Comparison of ENCODE assay signal across 19 cellular contexts in genomic region chr3:140463401-140463800, GRCh38.
DNase-seq lines count a peak whose midpoint lies in the region; ATAC-seq, FAIRE-seq and TF ChIP-seq lines count a peak whose summit lies in the region.
"Had no signal": no experiment of that assay in that cellular context is flagged by ENCODE, and none has a peak within 500 bp of the region (broad histone marks: within the 10 kb centered on the region; RNA-seq: fewer than 3 reads in every experiment).

No MANE protein-coding gene starts in this region.

- H3K4ac ChIP-seq in H1 (replicated peaks; ENCODE audit: insufficient read length, low read depth, low read length): no peak overlapping the region

- H3K36me3 ChIP-seq in H1 (ENCODE audit: control insufficient read depth in 2 of 4, insufficient read depth in 4 of 4, low read length in 3 of 4): no peaks in the 10 kb centered on the region
- no peaks in the 10 kb centered on the region for H3K36me3 ChIP-seq in right atrium auricular region
- H3K36me3 ChIP-seq: HAP-1 had no signal

- no peaks in the 10 kb centered on the region for H3K79me2 ChIP-seq in H1 (ENCODE audit: control insufficient read depth in 1 of 2, insufficient read depth in 2 of 2, low read length in 2 of 2)

- H3K79me1 ChIP-seq in H1 (ENCODE audit: low read depth, low read length): no peaks in the 10 kb centered on the region

- no peak overlapping the region for H3K18ac ChIP-seq in H1 (ENCODE audit: extremely low read depth, low read length)

- H3K27me3 ChIP-seq in H1 (replicated peaks in 1 of 4; ENCODE audit: control insufficient read depth in 3 of 4, extremely low read depth in 1 of 4, insufficient read depth in 3 of 4, low read length in 3 of 4) (no peaks in the 10 kb centered on the region), right atrium auricular region (no peaks in the 10 kb centered on the region)

- no peaks in the 10 kb centered on the region; a peak in 1 of 7 replicates for H3K4me1 ChIP-seq in H1 (replicated peaks in 1 of 4; ENCODE audit: control insufficient read depth in 3 of 4, insufficient read depth in 4 of 4, low read length in 3 of 4)
- peaks cover 0 to 8% of the 10 kb centered on the region in 2 donors for H3K4me1 ChIP-seq in right atrium auricular region
- H3K4me1 ChIP-seq: HAP-1 had no signal

- 93% methylated on average over 2 of the region's 2 CpGs; no CpG with 5 or more reads in 1 of the 2 experiments for WGBS in H1 (ENCODE audit: extremely low coverage in 1 of 2, insufficient coverage in 1 of 2, insufficient read length in 1 of 2, insufficient replicate concordance in 2 of 2, low coverage in 1 of 2, low lambda C conversion rate in 2 of 2, missing lambda C conversion rate in 1 of 2), 2 experiments

- no peak for TF ChIP-seq RAD21 in H1 (IDR thresholded peaks at IDR 0.05 in 1 of 2, conservative IDR thresholded peaks at IDR 0.05 in 1 of 2; ENCODE audit: low read depth in 2 of 2, low read length in 2 of 2)

- DNase-seq in Right ventricle myocardium inferior (ENCODE audit: missing footprints): no peak
- DNase-seq in cardiac septum (ENCODE audit: low spot score): no peak
- DNase-seq in H1 (ENCODE audit: low read depth in 1 of 2, low spot score in 2 of 2): no peak
- DNase-seq in right atrium auricular region (ENCODE audit: low spot score): no peak
- DNase-seq in natural killer cell treated with Interleukin-12 subunit alpha and Interleukin-12 subunit beta and Interleukin-15 and Interleukin-18, amount 100 ng/mL, for 72 hours (ENCODE audit: low spot score): no peak
- DNase-seq in SKM-1 (lab: John Stamatoyannopoulos, UW; ENCODE audit: unreplicated experiment): no peak
- DNase-seq: AML-193; Caco-2; CD4-positive, alpha-beta T cell had no signal

- H4K91ac ChIP-seq in H1 (replicated peaks; ENCODE audit: insufficient read length, low read length): no peak overlapping the region

- 0 out of 2 replicates have a peak overlapping the region, but pooled peaks have one; percentile 16 for H4K8ac ChIP-seq in H1 (ENCODE audit: extremely low read depth, insufficient read depth, low read length)

- no peak overlapping the region for H3K4me3 ChIP-seq in H1 (ENCODE audit: extremely low read depth in 1 of 4, insufficient read depth in 2 of 4, low read depth in 3 of 4, low read length in 4 of 4)
- no peak overlapping the region for H3K4me3 ChIP-seq in right atrium auricular region
- H3K4me3 ChIP-seq: A549, HAP-1 had no signal

- no peak for TF ChIP-seq POLR2A in H1 (IDR thresholded peaks at IDR 0.05; ENCODE audit: control extremely low read depth in 1 of 2, low read depth in 2 of 2, low read length in 2 of 2)

- H3K4me1 Mint-ChIP-seq in natural killer cell treated with Interleukin-12 subunit alpha and Interleukin-12 subunit beta and Interleukin-15 and Interleukin-18, amount 100 ng/mL, for 72 hours (ENCODE audit: low read depth in 2 of 2): peaks cover 12 to 14% of the 10 kb centered on the region in 2 donors

- H4K5ac ChIP-seq in H1 (ENCODE audit: insufficient read length, low read depth, low read length): no peak overlapping the region

- no peak overlapping the region for H3K14ac ChIP-seq in H1 (ENCODE audit: insufficient read length)

- H2BK5ac ChIP-seq in H1 (ENCODE audit: low read depth, low read length): no peak overlapping the region

- no peaks in the 10 kb centered on the region for H3K36me3 Mint-ChIP-seq in natural killer cell treated with Interleukin-12 subunit alpha and Interleukin-12 subunit beta and Interleukin-15 and Interleukin-18, amount 100 ng/mL, for 72 hours

- no peak overlapping the region for H3K23ac ChIP-seq in H1 (ENCODE audit: insufficient read length)

- POLR2A ChIA-PET in H1 (lab: Charles Lee; ENCODE audit: partially characterized antibody): no interaction called here

- H3K56ac ChIP-seq in H1 (replicated peaks; ENCODE audit: insufficient read length, low read depth, low read length): no peak overlapping the region

- no peak overlapping the region for H2AFZ ChIP-seq in H1 (ENCODE audit: low read length)

- H3K9me3 Mint-ChIP-seq in natural killer cell treated with Interleukin-12 subunit alpha and Interleukin-12 subunit beta and Interleukin-15 and Interleukin-18, amount 100 ng/mL, for 72 hours: no peaks in the 10 kb centered on the region
- H3K9me3 Mint-ChIP-seq: CD4-positive, alpha-beta T cell had no signal

- no peak overlapping the region for H3K9ac ChIP-seq in H1 (replicated peaks in 1 of 4; ENCODE audit: extremely low read depth in 1 of 4, low read depth in 3 of 4, low read length in 3 of 4)

- peak overlapping the region; percentile 37 to 54 for H3K27ac Mint-ChIP-seq in natural killer cell treated with Interleukin-12 subunit alpha and Interleukin-12 subunit beta and Interleukin-15 and Interleukin-18, amount 100 ng/mL, for 72 hours
- H3K27ac Mint-ChIP-seq: CD4-positive, alpha-beta T cell had no signal

- H2BK15ac ChIP-seq in H1 (ENCODE audit: low read length): no peak overlapping the region

- no peak overlapping the region for H2BK12ac ChIP-seq in H1 (ENCODE audit: low read depth, low read length)

- H2BK20ac ChIP-seq in H1 (ENCODE audit: low read length): no peak overlapping the region

- H2BK120ac ChIP-seq in H1 (replicated peaks; ENCODE audit: low read depth, low read length): no peak overlapping the region

- H3K9me3 ChIP-seq in H1 (ENCODE audit: insufficient read depth in 2 of 2, low read depth in 1 of 2, low read length in 1 of 2) (no peaks in the 10 kb centered on the region), right atrium auricular region (no peaks in the 10 kb centered on the region)
- H3K9me3 ChIP-seq: A549, Caco-2, HAP-1 had no signal

- no peak overlapping the region for H3K4me2 ChIP-seq in H1 (ENCODE audit: insufficient read depth in 1 of 2, low read depth in 2 of 2, low read length in 2 of 2)
- H3K4me2 ChIP-seq: A549 had no signal

- TF ChIP-seq EP300 in H1 (IDR thresholded peaks at IDR 0.05; ENCODE audit: borderline replicate concordance in 1 of 2, low read depth in 2 of 2, low read length in 2 of 2): no peak

- H2AK5ac ChIP-seq in H1 (ENCODE audit: low read depth, low read length): no peak overlapping the region

- no peak overlapping the region for H3K4me3 Mint-ChIP-seq in natural killer cell treated with Interleukin-12 subunit alpha and Interleukin-12 subunit beta and Interleukin-15 and Interleukin-18, amount 100 ng/mL, for 72 hours
- H3K4me3 Mint-ChIP-seq: CD4-positive, alpha-beta T cell had no signal

- H3K23me2 ChIP-seq in H1 (ENCODE audit: low read depth, low read length): no peaks in the 10 kb centered on the region

- intact Hi-C loops in Right ventricle myocardium inferior (cut with DNase I): no loop called here
- intact Hi-C loops in cardiac septum (cut with DNase I): no loop called here

- CTCF ChIA-PET in H1 (lab: Charles Lee; ENCODE audit: partially characterized antibody): no interaction called here

- peaks cover 3 to 5% of the 10 kb centered on the region in 2 donors for H3K27me3 Mint-ChIP-seq in natural killer cell treated with Interleukin-12 subunit alpha and Interleukin-12 subunit beta and Interleukin-15 and Interleukin-18, amount 100 ng/mL, for 72 hours

- TF ChIP-seq CTCF in H1 (IDR thresholded peaks at IDR 0.05; ENCODE audit: control extremely low read depth in 1 of 3, insufficient read depth in 1 of 3, low read depth in 1 of 3, low read length in 3 of 3) (no peak), right atrium auricular region (IDR thresholded peaks at IDR 0.05) (no peak)

- no peaks in the 10 kb centered on the region for H4K20me1 ChIP-seq in H1 (replicated peaks in 1 of 2; ENCODE audit: control insufficient read depth in 1 of 2, insufficient read depth in 2 of 2, low read length in 2 of 2)

- no peak for FAIRE-seq in H1 (lab: Jason Lieb, UNC)
- FAIRE-seq: A549, D721Med, G401.6, GM12891, HepG2 had no signal

- ATAC-seq in Right ventricle myocardium inferior (peak; percentile 61), GM18517 (IDR thresholded peaks at IDR 0.05; ENCODE audit: unreplicated experiment) (no peak), GM19463 (IDR thresholded peaks at IDR 0.05; ENCODE audit: unreplicated experiment) (no peak)
- ATAC-seq in natural killer cell treated with Interleukin-12 subunit alpha and Interleukin-12 subunit beta and Interleukin-15 and Interleukin-18, amount 100 ng/mL, for 72 hours: peak in 1 of 2 donors; percentile 12
- ATAC-seq: A549, HepG2 had no signal

- no peak overlapping the region for H3K27ac ChIP-seq in H1 (ENCODE audit: low read depth, low read length)
- H3K27ac ChIP-seq in right atrium auricular region: peak overlapping the region; percentile 18 to 31
- H3K27ac ChIP-seq: 22Rv1, A549, C4-2B had no signal

TF ChIP-seq in H1, 55 proteins besides CTCF, POLR2A, EP300 and RAD21:
- TF ChIP-seq ATF3 (IDR thresholded peaks at IDR 0.05; ENCODE audit: insufficient read depth, low read depth, low read length): no peak
- TF ChIP-seq RFX5 (IDR thresholded peaks at IDR 0.05; ENCODE audit: borderline replicate concordance, low read depth, low read length): no peak
- TF ChIP-seq SP2 (IDR thresholded peaks at IDR 0.05; ENCODE audit: low read length): no peak
- TF ChIP-seq ZNF274 (IDR thresholded peaks at IDR 0.05; ENCODE audit: borderline replicate concordance, extremely low read depth, low read length): no peak
